In the genomic region with DNA sequence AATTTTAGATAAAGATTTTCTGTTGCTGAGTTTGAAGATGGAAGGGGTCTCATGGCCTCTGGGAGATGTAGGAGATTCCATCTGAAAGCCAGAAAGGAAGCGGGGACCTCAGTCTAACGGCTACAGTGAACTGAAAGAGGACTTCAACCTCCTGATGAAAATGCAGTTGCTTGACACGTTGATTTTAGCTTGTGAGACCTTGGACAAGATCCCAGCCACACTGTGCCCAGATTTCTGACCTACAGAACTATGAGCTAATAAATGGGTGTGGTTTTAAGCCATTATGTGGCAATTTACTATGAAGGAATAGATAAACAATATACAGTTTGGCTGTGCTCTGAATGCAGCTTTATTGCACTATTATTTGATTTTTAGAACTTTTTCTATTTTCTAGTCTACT, we compare ENCODE assay signal across 18 cellular contexts.
DNase-seq lines count a peak whose midpoint lies in the region; TF ChIP-seq lines count a peak whose summit lies in the region.
"Had no signal": no experiment of that assay in that cellular context is flagged by ENCODE, and none has a peak within 500 bp of the region (broad histone marks: within the 10 kb centered on the region; RNA-seq: fewer than 3 reads in every experiment).

No MANE protein-coding gene starts in this region.

- no peaks in the 10 kb centered on the region for H3K36me3 Mint-ChIP-seq in osteocyte (ENCODE audit: unreplicated experiment)
- no peaks in the 10 kb centered on the region for H3K36me3 Mint-ChIP-seq in immature natural killer cell

- H3K9me3 Mint-ChIP-seq in osteocyte (ENCODE audit: unreplicated experiment) = peaks cover 5% of the 10 kb centered on the region
- H3K9me3 Mint-ChIP-seq in immature natural killer cell = peaks cover 5 to 28% (median 10%) of the 10 kb centered on the region in 6 donors
- H3K9me3 Mint-ChIP-seq: nephron; stimulated activated naive CD8-positive, alpha-beta T cell treated with anti-CD3 and anti-CD28 coated beads, Interleukin-15, amount 100 ng/mL, for 72 hours had no signal

- H3K9ac ChIP-seq in adipocyte (ENCODE audit: low read length) = peak overlapping the region; percentile 52

- no peak for TF ChIP-seq CTCF in fibroblast of mammary gland (conservative IDR thresholded peaks at IDR 0.05; ENCODE audit: control insufficient read depth, insufficient read depth, low read depth, low read length)
- no peak for TF ChIP-seq CTCF in osteocyte (IDR thresholded peaks at IDR 0.05)
- TF ChIP-seq CTCF in testis (IDR thresholded peaks at IDR 0.05) = no peak

- no peak overlapping the region for H3K27ac ChIP-seq in testis
- H3K27ac ChIP-seq: foreskin keratinocyte had no signal

- no peaks in the 10 kb centered on the region for H3K9me3 ChIP-seq in adipocyte (ENCODE audit: control insufficient read depth, low read length)
- H3K9me3 ChIP-seq in testis = peaks cover 3% of the 10 kb centered on the region
- H3K9me3 ChIP-seq: Caco-2, HAP-1 had no signal

- H3K27me3 Mint-ChIP-seq in osteocyte (ENCODE audit: unreplicated experiment) = no peaks in the 10 kb centered on the region
- H3K27me3 Mint-ChIP-seq in immature natural killer cell (ENCODE audit: low read depth in 3 of 3) = peaks cover 0 to 2% (median 0%) of the 10 kb centered on the region in 3 donors
- H3K27me3 Mint-ChIP-seq: stimulated activated naive CD8-positive, alpha-beta T cell treated with anti-CD3 and anti-CD28 coated beads, Interleukin-15, amount 100 ng/mL, for 72 hours had no signal

- peaks cover 24% of the 10 kb centered on the region for H3K4me1 ChIP-seq in adipocyte (ENCODE audit: control insufficient read depth, insufficient read depth, low read length)
- no peaks in the 10 kb centered on the region for H3K4me1 ChIP-seq in testis
- H3K4me1 ChIP-seq: Caco-2, foreskin keratinocyte, HAP-1 had no signal

- H3K36me3 ChIP-seq in adipocyte (ENCODE audit: control insufficient read depth, insufficient read depth, low read length, severe bottlenecking) (no peaks in the 10 kb centered on the region), testis (ENCODE audit: low read depth, missing control alignments) (no peaks in the 10 kb centered on the region)
- H3K36me3 ChIP-seq: HAP-1 had no signal

- WGBS in testis, 2 donors = 47 to 57% methylated on average over 3 of the region's 3 CpGs

- H3K27me3 ChIP-seq in adipocyte (replicated peaks; ENCODE audit: control insufficient read depth, insufficient read depth, low read length) = no peaks in the 10 kb centered on the region
- H3K27me3 ChIP-seq in testis = no peaks in the 10 kb centered on the region
- H3K27me3 ChIP-seq: foreskin keratinocyte had no signal

- H3K4me1 Mint-ChIP-seq in osteocyte (ENCODE audit: unreplicated experiment) (peaks cover 17% of the 10 kb centered on the region), immature natural killer cell (no peaks in the 10 kb centered on the region)
- H3K4me1 Mint-ChIP-seq: nephron; stimulated activated naive CD8-positive, alpha-beta T cell treated with anti-CD3 and anti-CD28 coated beads, Interleukin-15, amount 100 ng/mL, for 72 hours had no signal

- no peak for TF ChIP-seq POLR2A in testis (IDR thresholded peaks at IDR 0.05)

- H3K4me3 Mint-ChIP-seq in osteocyte (ENCODE audit: unreplicated experiment) = no peak overlapping the region
- H3K4me3 Mint-ChIP-seq in immature natural killer cell = no peak overlapping the region
- H3K4me3 Mint-ChIP-seq: nephron; stimulated activated naive CD8-positive, alpha-beta T cell treated with anti-CD3 and anti-CD28 coated beads, Interleukin-15, amount 100 ng/mL, for 72 hours had no signal

- H3K27ac Mint-ChIP-seq in osteocyte (ENCODE audit: unreplicated experiment) (peak overlapping the region; percentile 62), immature natural killer cell (no peak overlapping the region)
- H3K27ac Mint-ChIP-seq: nephron; stimulated activated naive CD8-positive, alpha-beta T cell treated with anti-CD3 and anti-CD28 coated beads, Interleukin-15, amount 100 ng/mL, for 72 hours had no signal

- H3K4me3 ChIP-seq in adipocyte (ENCODE audit: low read length) (peak overlapping the region; percentile 60), fibroblast of mammary gland (ENCODE audit: control insufficient read depth, low read depth, low read length) (no peak overlapping the region), testis (no peak overlapping the region)
- H3K4me3 ChIP-seq: HAP-1 had no signal

- DNase-seq in GM03348 (ENCODE audit: low spot score) = peak; percentile 9
- peak; percentile 41 for DNase-seq in adipocyte (ENCODE audit: low read depth)
- peak; percentile 82 for DNase-seq in fibroblast of mammary gland (ENCODE audit: low read depth)
- no peak for DNase-seq in osteocyte (ENCODE audit: extremely low spot score, unreplicated experiment)
- no peak for DNase-seq in GM19238 (ENCODE audit: insufficient read length, low spot score)
- DNase-seq in immature natural killer cell = no peak
- DNase-seq in testis = no peak
- no peak for DNase-seq in NCI-H146 treated with DMSO at 0.1 percent for 48 hours (lab: John Stamatoyannopoulos, UW; ENCODE audit: unreplicated experiment)
- DNase-seq: activated CD4-positive, alpha-beta T cell treated with anti-CD3 and anti-CD28 coated beads for 1 hour; activated effector memory CD4-positive, alpha-beta T cell treated with anti-CD3 and anti-CD28 coated beads, Interleukin-2, amount 50 U/mL, for 16 hours; Caco-2; foreskin keratinocyte; GDM1; NCI-H2081; NCI-H524 treated with DMSO at 0.1 percent for 48 hours; stimulated activated naive CD8-positive, alpha-beta T cell treated with anti-CD3 and anti-CD28 coated beads, Interleukin-15, amount 100 ng/mL, for 72 hours had no signal

- intact Hi-C loops in testis (cut with DNase I; ENCODE audit: low total_unique reads) = no loop called here

Comparison
In these comparisons a context has a peak if more than half of its experiments do, and no peak if none do; other contexts are left out.
1. DNase-seq: peak in GM03348 (single experiment), adipocyte (single experiment) and fibroblast of mammary gland (single experiment); none in osteocyte (single experiment), GM19238 (single experiment), immature natural killer cell (0 of 3), testis (single experiment) and NCI-H146 treated with DMSO at 0.1 percent for 48 hours (single experiment).